13 cellular contexts compared by ENCODE assay signal in the genomic region with DNA sequence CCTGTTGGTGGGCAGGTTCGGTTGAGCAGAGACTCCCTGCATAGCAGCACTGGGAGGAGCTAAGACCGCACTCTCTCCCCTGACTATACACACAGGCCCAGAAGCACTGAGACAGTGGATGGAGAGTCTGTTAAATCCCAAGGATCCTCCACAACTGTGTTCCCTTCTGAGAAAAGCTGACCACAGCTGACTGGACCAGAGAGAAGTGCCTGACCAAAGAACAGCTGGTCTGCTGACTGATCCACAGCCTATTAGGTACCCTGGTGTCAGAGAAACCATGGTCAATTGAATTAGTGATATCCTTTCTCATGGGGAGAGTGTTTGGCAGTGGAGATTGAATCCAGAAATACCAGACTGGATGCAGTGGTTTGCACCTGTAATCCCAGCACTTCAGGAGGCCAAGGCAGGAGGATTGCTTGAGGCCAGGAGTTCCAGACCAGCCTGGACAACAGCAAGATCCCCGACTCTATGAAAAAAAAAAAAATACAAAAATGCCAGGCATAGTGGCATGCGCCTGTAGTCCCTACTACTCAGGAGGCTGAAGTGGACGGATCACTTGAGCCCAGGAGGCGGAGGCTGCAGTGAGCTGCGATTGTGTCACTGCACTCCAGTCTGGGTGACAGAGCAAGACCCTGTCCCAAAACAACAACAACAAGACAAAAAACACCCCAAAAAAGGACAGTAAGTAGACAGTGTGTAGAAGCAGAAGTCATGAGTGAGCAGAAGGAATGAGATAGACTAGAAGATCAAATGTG.
"Had no signal": no experiment of that assay in that cellular context is flagged by ENCODE, and none has a peak within 500 bp of the region (broad histone marks: within the 10 kb centered on the region; RNA-seq: fewer than 3 reads in every experiment).

No MANE protein-coding gene starts in this region.

- ATAC-seq: esophagus mucosa; gastrocnemius medialis; natural killer cell; sciatic nerve; stimulated activated memory B cell treated with anti-CD40 and anti-IgM and Interleukin-4, amounts not matched to agents 10 μg/mL and 1 μg/mL and 100 μg/mL, for 72 hours; stimulated activated naive CD8-positive, alpha-beta T cell treated with anti-CD3 and anti-CD28 coated beads, Interleukin-15, Interleukin-2, amounts not matched to agents 100 U/mL and 50 U/mL, for 24 hours had no signal

- H3K4me3 Mint-ChIP-seq: natural killer cell; stimulated activated memory B cell treated with anti-CD40 and anti-IgM and Interleukin-4, amounts not matched to agents 10 μg/mL and 1 μg/mL and 100 μg/mL, for 72 hours had no signal

- H3K27ac Mint-ChIP-seq: natural killer cell; stimulated activated memory B cell treated with anti-CD40 and anti-IgM and Interleukin-4, amounts not matched to agents 10 μg/mL and 1 μg/mL and 100 μg/mL, for 72 hours had no signal

- DNase-seq: cortex of kidney; effector CD4-positive, alpha-beta T cell; foreskin fibroblast; left ventricle myocardium superior; lower lobe of right lung; natural killer cell; stimulated activated CD4-positive, alpha-beta T cell treated with anti-CD3 and anti-CD28 coated beads, Interleukin-2, amount 100 ng/mL, for 24 hours; stimulated activated CD4-positive, alpha-beta T cell treated with anti-CD3 and anti-CD28 coated beads, Interleukin-4, amount 100 ng/mL, for 24 hours; stimulated activated naive CD8-positive, alpha-beta T cell treated with anti-CD3 and anti-CD28 coated beads, Interleukin-15, Interleukin-2, amounts not matched to agents 100 U/mL and 50 U/mL, for 24 hours had no signal

- H3K9me3 Mint-ChIP-seq: natural killer cell; stimulated activated memory B cell treated with anti-CD40 and anti-IgM and Interleukin-4, amounts not matched to agents 10 μg/mL and 1 μg/mL and 100 μg/mL, for 72 hours had no signal

- H3K27me3 Mint-ChIP-seq: stimulated activated memory B cell treated with anti-CD40 and anti-IgM and Interleukin-4, amounts not matched to agents 10 μg/mL and 1 μg/mL and 100 μg/mL, for 72 hours had no signal
